ENCODE assay signal across 1 cellular context in the genomic region with DNA sequence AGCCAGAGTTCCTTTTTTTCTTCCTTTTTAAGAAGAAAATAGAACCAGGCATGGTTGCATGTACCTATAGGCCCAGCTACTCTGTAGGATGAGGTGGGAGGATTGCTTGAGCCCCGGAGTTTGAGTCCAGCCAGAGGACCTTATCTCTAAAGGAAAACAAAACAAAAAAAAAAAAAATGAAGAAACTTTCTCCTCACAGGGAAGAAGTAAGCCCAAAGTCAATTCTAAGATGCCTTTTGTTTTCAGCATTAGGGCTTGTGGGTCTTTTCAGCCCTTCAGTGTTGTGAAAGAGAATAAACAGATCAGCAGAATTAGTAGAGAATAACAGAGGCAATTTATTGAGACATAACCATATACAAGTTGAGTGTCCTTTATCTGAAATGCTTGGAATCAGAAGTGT.
TF ChIP-seq lines count a peak whose summit lies in the region.

No MANE protein-coding gene starts in this region.

TF ChIP-seq in GM23338, 12 proteins besides CTCF, POLR2A, EP300 and RAD21 (continued from another document):
- no peak for TF ChIP-seq ZNF462 (CRISPR knock-in tag; IDR thresholded peaks at IDR 0.05)
- no peak for TF ChIP-seq NANOG (IDR thresholded peaks at IDR 0.05; ENCODE audit: borderline replicate concordance)
- TF ChIP-seq JUNB (IDR thresholded peaks at IDR 0.05; ENCODE audit: unreplicated experiment): no peak
- no peak for TF ChIP-seq STAT1 (IDR thresholded peaks at IDR 0.05; ENCODE audit: unreplicated experiment)
- TF ChIP-seq EZH2 (IDR thresholded peaks at IDR 0.05; ENCODE audit: low read depth, unreplicated experiment): no peak
